9 cellular contexts compared by ENCODE assay signal in genomic region chr3:122668930-122669730, GRCh38. TPM values are rescaled to one million over a fixed set of nuclear protein-coding genes. Genes with fewer than 3 reads are reported as not detected.
DNase-seq lines count a peak whose midpoint lies in the region; ATAC-seq and TF ChIP-seq lines count a peak whose summit lies in the region.
"Had no signal": no experiment of that assay in that cellular context is flagged by ENCODE, and none has a peak within 500 bp of the region (broad histone marks: within the 10 kb centered on the region; RNA-seq: fewer than 3 reads in every experiment).

No MANE protein-coding gene starts in this region.

- DNase-seq in activated CD8-positive, alpha-beta T cell treated with anti-CD3 and anti-CD28 coated beads, Interleukin-2, amount 10 ng/mL, durations not matched to agents 7 days and 5 days = no peak
- DNase-seq in renal cortical epithelial cell (ENCODE audit: low read depth) = peak; percentile 97
- no peak for DNase-seq in T-helper 9 cell
- DNase-seq in H9 = no peak
- no peak for DNase-seq in NCI-H748 treated with DMSO at 0.1 percent for 48 hours (lab: John Stamatoyannopoulos, UW)
- no peak for DNase-seq in cerebellar cortex (ENCODE audit: low spot score)

- H3K4me3 Mint-ChIP-seq in activated CD8-positive, alpha-beta T cell treated with anti-CD3 and anti-CD28 coated beads, Interleukin-2, amount 10 ng/mL, durations not matched to agents 7 days and 5 days = no peak overlapping the region
- H3K4me3 Mint-ChIP-seq in H9 = no peak overlapping the region

- no peaks in the 10 kb centered on the region for H4K20me1 ChIP-seq in H9 (ENCODE audit: control insufficient read depth, insufficient read depth, insufficient read length)

- ATAC-seq in GM18868 (IDR thresholded peaks at IDR 0.05; ENCODE audit: unreplicated experiment) (peak; percentile 94), HG03095 (IDR thresholded peaks at IDR 0.05; ENCODE audit: unreplicated experiment) (peak; percentile 60)
- ATAC-seq in activated CD8-positive, alpha-beta T cell treated with anti-CD3 and anti-CD28 coated beads, Interleukin-2, amount 10 ng/mL, durations not matched to agents 7 days and 5 days = peak; percentile 61

- no peaks in the 10 kb centered on the region for H3K23me2 ChIP-seq in H9 (ENCODE audit: insufficient read length, low read depth, low read length, poor library complexity, severe bottlenecking)

- H2BK5ac ChIP-seq in H9 (ENCODE audit: insufficient read length, low read length) = no peak overlapping the region

- peaks cover 13% of the 10 kb centered on the region for H3K4me1 Mint-ChIP-seq in activated CD8-positive, alpha-beta T cell treated with anti-CD3 and anti-CD28 coated beads, Interleukin-2, amount 10 ng/mL, durations not matched to agents 7 days and 5 days (ENCODE audit: low read depth)
- H3K4me1 Mint-ChIP-seq in H9 = no peaks in the 10 kb centered on the region

- H3K27ac ChIP-seq in H9 (ENCODE audit: insufficient read length, low read depth, low read length) = no peak overlapping the region
- H3K27ac ChIP-seq: KMS-11 had no signal

- no peak overlapping the region for H2BK15ac ChIP-seq in H9 (ENCODE audit: low read depth, low read length)

- no peak overlapping the region for H3K23ac ChIP-seq in H9 (ENCODE audit: insufficient read length, low read depth, low read length)

- no peaks in the 10 kb centered on the region for H3K9me3 ChIP-seq in H9 (ENCODE audit: control insufficient read depth, low read depth, low read length)

- H2BK120ac ChIP-seq in H9 (ENCODE audit: low read depth, low read length, poor library complexity, severe bottlenecking) = no peak overlapping the region

- no peaks in the 10 kb centered on the region for H3K4me1 ChIP-seq in H9 (ENCODE audit: insufficient read depth, low read length)

- peaks cover 2% of the 10 kb centered on the region for H3K27me3 Mint-ChIP-seq in activated CD8-positive, alpha-beta T cell treated with anti-CD3 and anti-CD28 coated beads, Interleukin-2, amount 10 ng/mL, durations not matched to agents 7 days and 5 days (ENCODE audit: low read depth)
- H3K27me3 Mint-ChIP-seq in H9 (ENCODE audit: low read depth) = no peaks in the 10 kb centered on the region

- H3K27me3 ChIP-seq in H9 (ENCODE audit: insufficient read depth, low read length) = no peaks in the 10 kb centered on the region

- no peaks in the 10 kb centered on the region for H3K79me2 ChIP-seq in H9 (ENCODE audit: insufficient read depth, low read length)

- H3K4ac ChIP-seq in H9 (ENCODE audit: low read depth, low read length) = no peak overlapping the region

- POLR2A ChIA-PET in activated CD8-positive, alpha-beta T cell treated with anti-CD3 and anti-CD28 coated beads, Interleukin-2, amount 10 ng/mL, durations not matched to agents 7 days and 5 days (lab: Charles Lee) = interaction anchor here (0.6 to 1.5 kb wide), 5 partner anchors 11 to 125 kb away, joined by 3 to 14 read pairs (median 3); partner anchors contain the start of genes DTX3L, HSPBAP1, PARP14 and PARP9

- H3K14ac ChIP-seq in H9 (ENCODE audit: insufficient read depth, low read length) = no peak overlapping the region

- H2AK5ac ChIP-seq in H9 (ENCODE audit: insufficient read length, low read length) = no peak overlapping the region

- H4K91ac ChIP-seq in H9 (ENCODE audit: insufficient read length, low read depth, low read length) = no peak overlapping the region

- H2BK12ac ChIP-seq in H9 (ENCODE audit: insufficient read length, low read depth, low read length) = no peak overlapping the region

- WGBS in H9 (ENCODE audit: extremely low coverage, insufficient read length, low lambda C conversion rate) = no CpG with 5 or more reads among the region's 8 CpGs

- H3K36me3 Mint-ChIP-seq in activated CD8-positive, alpha-beta T cell treated with anti-CD3 and anti-CD28 coated beads, Interleukin-2, amount 10 ng/mL, durations not matched to agents 7 days and 5 days (ENCODE audit: low read depth) = peaks cover 7% of the 10 kb centered on the region
- H3K36me3 Mint-ChIP-seq in H9 (ENCODE audit: insufficient read depth in 1 of 3, low read depth in 3 of 3) = no peaks in the 10 kb centered on the region

- H3K56ac ChIP-seq in H9 (ENCODE audit: insufficient read length, low read depth, low read length) = no peak overlapping the region

- H4K5ac ChIP-seq in H9 (ENCODE audit: insufficient read length, low read depth, low read length) = no peak overlapping the region

- TF ChIP-seq CTCF in H9 (conservative IDR thresholded peaks at IDR 0.05) = no peak

- H4K8ac ChIP-seq in H9 (replicated peaks; ENCODE audit: insufficient read length, low read depth, low read length) = no peak overlapping the region

- no peaks in the 10 kb centered on the region for H3K79me1 ChIP-seq in H9 (ENCODE audit: insufficient read depth, low read depth, low read length, poor library complexity, severe bottlenecking)

- no peak overlapping the region for H3K4me2 ChIP-seq in H9 (ENCODE audit: insufficient read depth, insufficient read length, low read length)
- H3K4me2 ChIP-seq: KMS-11 had no signal

- no peak overlapping the region for H3K27ac Mint-ChIP-seq in activated CD8-positive, alpha-beta T cell treated with anti-CD3 and anti-CD28 coated beads, Interleukin-2, amount 10 ng/mL, durations not matched to agents 7 days and 5 days
- H3K27ac Mint-ChIP-seq in H9 = 0 out of 7 replicates have a peak overlapping the region, but pooled peaks of 1 of the 3 experiments have one; percentile 21

- H2BK20ac ChIP-seq in H9 (ENCODE audit: low read depth, low read length, poor library complexity, severe bottlenecking) = no peak overlapping the region

- CTCF ChIA-PET in activated CD8-positive, alpha-beta T cell treated with anti-CD3 and anti-CD28 coated beads, Interleukin-2, amount 10 ng/mL, durations not matched to agents 7 days and 5 days (lab: Charles Lee) = interaction anchor here (0.7 to 2.7 kb wide), 8 partner anchors 8 to 568 kb away, joined by 3 to 20 read pairs (median 3); partner anchors contain the start of genes FAM162A and PARP14

- H3K18ac ChIP-seq in H9 (ENCODE audit: insufficient read length, low read depth, low read length) = no peak overlapping the region

- no peak overlapping the region for H3K9ac ChIP-seq in H9 (ENCODE audit: extremely low read depth, insufficient read length, low read length)
- H3K9ac ChIP-seq: KMS-11 had no signal

- H3T11ph ChIP-seq in H9 (ENCODE audit: low read length) = no peak overlapping the region

- no peak overlapping the region for H2AFZ ChIP-seq in H9 (ENCODE audit: low read length)

- peaks cover 6% of the 10 kb centered on the region for H3K9me3 Mint-ChIP-seq in activated CD8-positive, alpha-beta T cell treated with anti-CD3 and anti-CD28 coated beads, Interleukin-2, amount 10 ng/mL, durations not matched to agents 7 days and 5 days (ENCODE audit: insufficient read depth)
- H3K9me3 Mint-ChIP-seq in H9 = peaks cover 0 to 3% of the 10 kb centered on the region in 2 experiments; a peak in 2 of 5 replicates

RNA-seq across cellular contexts. Expression of gene PARP14, which starts 11.5 kb away (rescaled TPM):
- 100 to 1,000 TPM; 119 to 123 TPM for total RNA-seq in activated CD8-positive, alpha-beta T cell treated with anti-CD3 and anti-CD28 coated beads, Interleukin-2, amount 10 ng/mL, durations not matched to agents 7 days and 5 days
- total RNA-seq in renal cortical epithelial cell (110 and 123 TPM in 2 replicates), H9 (2021) (16.4 and 17.4 TPM in 2 replicates)
